Comparison of ENCODE assay signal across 16 cellular contexts in the genomic region with DNA sequence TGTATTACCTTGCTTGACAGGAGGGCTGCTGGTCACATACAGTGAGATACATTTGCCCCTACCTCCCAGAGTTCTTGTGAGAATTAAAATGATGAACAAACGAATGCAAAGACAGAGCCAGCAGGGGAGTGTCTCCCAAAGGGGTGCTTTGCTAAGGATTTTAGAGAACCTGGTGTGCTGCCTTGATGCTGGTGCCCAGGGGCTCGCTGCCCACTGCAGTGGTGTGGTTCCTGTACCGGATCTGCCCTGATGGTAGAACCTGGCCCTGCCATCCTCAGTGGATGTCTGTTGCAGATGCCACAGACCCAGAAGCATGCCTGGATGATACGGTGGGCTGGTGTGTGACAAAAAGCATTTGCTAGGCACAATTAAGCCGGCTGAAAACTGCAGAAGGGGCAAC.
DNase-seq lines count a peak whose midpoint lies in the region; TF ChIP-seq lines count a peak whose summit lies in the region.
"Had no signal": no experiment of that assay in that cellular context is flagged by ENCODE, and none has a peak within 500 bp of the region (broad histone marks: within the 10 kb centered on the region; RNA-seq: fewer than 3 reads in every experiment).

No MANE protein-coding gene starts in this region.

- no peaks in the 10 kb centered on the region for H3K4me1 ChIP-seq in breast epithelium

- no TSS peak for BruUV-seq in MCF 10A (replicated peaks; lab: Mats Ljungman, UMichigan)

- H3K27me3 Mint-ChIP-seq in MCF 10A (ENCODE audit: insufficient read depth, unreplicated experiment) (no peaks in the 10 kb centered on the region), osteocyte (ENCODE audit: unreplicated experiment) (no peaks in the 10 kb centered on the region)

- in situ Hi-C loops in brain microvascular endothelial cell (cut with HindIII; ENCODE audit: low pct_ligation_motif_present, low sequenced_read_pairs), result loop anchor here (25.0 kb wide), 1 partner anchor 421 kb away; a partner anchor contains a TSS

- H3K4me3 Mint-ChIP-seq in MCF 10A (ENCODE audit: unreplicated experiment) (no peak overlapping the region), osteocyte (ENCODE audit: unreplicated experiment) (no peak overlapping the region)
- H3K4me3 Mint-ChIP-seq: GM23338 had no signal

- no peaks in the 10 kb centered on the region for H3K27me3 ChIP-seq in breast epithelium
- no peaks in the 10 kb centered on the region for H3K27me3 ChIP-seq in brain microvascular endothelial cell (replicated peaks)

- H3K36me3 ChIP-seq in breast epithelium (no peaks in the 10 kb centered on the region), brain microvascular endothelial cell (replicated peaks) (no peaks in the 10 kb centered on the region)

- no peak for TF ChIP-seq POLR2A in breast epithelium (IDR thresholded peaks at IDR 0.05)
- no peak for TF ChIP-seq POLR2A in NB4 (IDR thresholded peaks at IDR 0.05; ENCODE audit: extremely low read depth, insufficient read length)

- peaks cover 8% of the 10 kb centered on the region for H3K9me3 Mint-ChIP-seq in MCF 10A (ENCODE audit: unreplicated experiment)
- peaks cover 13% of the 10 kb centered on the region for H3K9me3 Mint-ChIP-seq in osteocyte (ENCODE audit: unreplicated experiment)

- H3K27ac Mint-ChIP-seq in MCF 10A (ENCODE audit: low read depth, unreplicated experiment) (peak overlapping the region; percentile 54), osteocyte (ENCODE audit: unreplicated experiment) (no peak overlapping the region)
- H3K27ac Mint-ChIP-seq: GM23338 had no signal

- no peak overlapping the region for H3K27ac ChIP-seq in breast epithelium
- H3K27ac ChIP-seq in brain microvascular endothelial cell, result peak overlapping the region; percentile 46
- H3K27ac ChIP-seq: C4-2B, PC-9 had no signal

- no peaks in the 10 kb centered on the region for H3K9me3 ChIP-seq in breast epithelium

- H3K4me3 ChIP-seq in breast epithelium (no peak overlapping the region), NB4 (ENCODE audit: low read depth, low read length) (peak overlapping the region; percentile 18), brain microvascular endothelial cell (ENCODE audit: low read depth, low read length) (no peak overlapping the region)
- H3K4me3 ChIP-seq: GM23338, PC-9 had no signal

- POLR2A ChIA-PET in MCF 10A (lab: Yijun Ruan, JAX), result interaction anchor here (1.0 to 1.1 kb wide), 2 partner anchors 72 to 75 kb away, joined by 3 to 4 read pairs; no protein-coding TSS in a partner anchor

- H3K36me3 Mint-ChIP-seq in MCF 10A (ENCODE audit: insufficient read depth, unreplicated experiment) (no peaks in the 10 kb centered on the region), osteocyte (ENCODE audit: unreplicated experiment) (no peaks in the 10 kb centered on the region)

- intact Hi-C loops in MCF 10A (cut with micrococcal nuclease), result loop anchor here (10.0 kb wide), 1 partner anchor 1111 kb away; no protein-coding TSS in a partner anchor
- intact Hi-C loops in breast epithelium (cut with DNase I; ENCODE audit: low total_unique reads), result no loop called here

- CTCF ChIA-PET in MCF 10A (lab: Yijun Ruan, JAX), result interaction anchor here (0.6 to 1.1 kb wide), 6 partner anchors 11 to 568 kb away, joined by 3 to 6 read pairs (median 3); no protein-coding TSS in a partner anchor

- TF ChIP-seq CTCF in MCF 10A (IDR thresholded peaks at IDR 0.05; ENCODE audit: unreplicated experiment), result no peak
- no peak for TF ChIP-seq CTCF in breast epithelium (IDR thresholded peaks at IDR 0.05)
- TF ChIP-seq CTCF in NB4 (IDR thresholded peaks at IDR 0.05; ENCODE audit: low read depth, low read length), result no peak
- no peak for TF ChIP-seq CTCF in brain microvascular endothelial cell (IDR thresholded peaks at IDR 0.05; ENCODE audit: low read depth, low read length, missing control alignments)
- TF ChIP-seq CTCF in osteocyte (IDR thresholded peaks at IDR 0.05), result no peak

- no peak for DNase-seq in MCF 10A (ENCODE audit: unreplicated experiment)
- DNase-seq in breast epithelium (ENCODE audit: low spot score in 2 of 2), result no peak
- DNase-seq in NB4 (ENCODE audit: low read depth), result no peak
- DNase-seq in brain microvascular endothelial cell, result no peak
- DNase-seq in osteocyte (ENCODE audit: extremely low spot score, unreplicated experiment), result peak; percentile 68
- DNase-seq in activated CD4-positive, alpha-beta T cell treated with anti-CD3 and anti-CD28 coated beads for 48 hours, result no peak
- no peak for DNase-seq in superior temporal gyrus (ENCODE audit: extremely low spot score)
- no peak for DNase-seq in NCI-H2227 treated with DMSO at 0.1 percent for 48 hours (lab: John Stamatoyannopoulos, UW)
- DNase-seq: DMS 273 treated with DMSO at 0.1 percent for 48 hours; GF-D8; NCI-H187; NCI-H446; NK-92 treated with Interleukin-12 subunit alpha and Interleukin-12 subunit beta, amount 100 ng/mL, for 24 hours; PC-9 had no signal

- peaks cover 19% of the 10 kb centered on the region for H3K4me1 Mint-ChIP-seq in MCF 10A (ENCODE audit: insufficient read depth, unreplicated experiment)
- H3K4me1 Mint-ChIP-seq in osteocyte (ENCODE audit: unreplicated experiment), result peaks cover 41% of the 10 kb centered on the region
